In the genomic region with DNA sequence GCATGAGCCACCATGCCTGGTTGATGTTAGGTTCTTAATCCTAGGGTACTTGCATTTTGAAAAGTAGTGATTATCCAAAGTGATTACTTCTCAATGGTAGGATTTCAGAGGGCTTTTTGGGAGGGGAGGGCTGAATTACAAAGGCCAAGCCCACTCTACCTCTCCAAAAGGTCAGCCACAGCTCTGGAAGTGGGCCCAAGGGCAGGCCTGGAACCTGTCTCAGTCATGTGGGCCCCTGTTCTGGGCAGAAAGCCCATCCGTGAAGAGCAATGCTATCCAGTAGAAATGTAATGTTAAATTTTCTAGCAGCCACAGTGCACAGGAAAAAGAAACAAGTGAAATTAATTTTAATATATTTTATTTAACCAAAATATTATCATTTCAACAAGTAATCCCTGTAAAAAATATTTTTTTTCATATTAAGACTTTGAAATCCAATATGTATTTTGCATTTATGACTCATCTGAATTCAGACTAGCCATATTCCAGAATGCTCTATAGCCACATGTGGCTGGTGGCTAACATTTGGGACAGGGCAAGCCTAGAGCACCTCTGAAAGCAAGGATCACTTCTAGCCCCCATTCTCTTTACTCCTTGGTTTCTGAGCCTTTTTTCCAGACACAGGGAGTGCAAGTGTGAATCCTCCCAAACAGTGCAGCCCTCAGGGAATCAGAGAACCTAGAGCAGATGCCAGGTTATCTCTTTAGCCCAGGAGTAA, we compare ENCODE assay signal across 12 cellular contexts. TPM values are rescaled to one million over a fixed set of nuclear protein-coding genes. Genes with fewer than 3 reads are reported as not detected.
DNase-seq lines count a peak whose midpoint lies in the region; ATAC-seq and TF ChIP-seq lines count a peak whose summit lies in the region.
"Had no signal": no experiment of that assay in that cellular context is flagged by ENCODE, and none has a peak within 500 bp of the region (broad histone marks: within the 10 kb centered on the region; RNA-seq: fewer than 3 reads in every experiment).

No MANE protein-coding gene starts in this region.

- H3K36me3 ChIP-seq in thyroid gland, result peaks cover 15 to 20% of the 10 kb centered on the region in 2 donors

- no peak overlapping the region for H3K4me3 ChIP-seq in thyroid gland (replicated peaks in 1 of 3)
- H3K4me3 ChIP-seq: dorsolateral prefrontal cortex had no signal

- DNase-seq in activated CD8-positive, alpha-beta T cell treated with anti-CD3 and anti-CD28 coated beads, Interleukin-2, amount 10 ng/mL, durations not matched to agents 7 days and 5 days, result no peak
- DNase-seq in activated CD8-positive, alpha-beta T cell treated with anti-CD3 and anti-CD28 coated beads for 36 hours, result no peak
- DNase-seq in effector memory CD8-positive, alpha-beta T cell, result no peak
- DNase-seq in midbrain (lab: John Stamatoyannopoulos, UW) (peak; percentile 32), thyroid gland (peak; percentile 91 to 93), SIG-M5 (lab: John Stamatoyannopoulos, UW) (no peak), dermis blood vessel endothelial cell (no peak)

- no peak for TF ChIP-seq CTCF in activated CD8-positive, alpha-beta T cell treated with anti-CD3 and anti-CD28 coated beads for 36 hours (IDR thresholded peaks at IDR 0.05)
- no peak for TF ChIP-seq CTCF in thyroid gland (IDR thresholded peaks at IDR 0.05)

- H3K27ac Mint-ChIP-seq in activated CD8-positive, alpha-beta T cell treated with anti-CD3 and anti-CD28 coated beads, Interleukin-2, amount 10 ng/mL, durations not matched to agents 7 days and 5 days, result no peak overlapping the region
- no peak overlapping the region for H3K27ac Mint-ChIP-seq in activated CD8-positive, alpha-beta T cell treated with anti-CD3 and anti-CD28 coated beads for 36 hours
- no peak overlapping the region for H3K27ac Mint-ChIP-seq in effector memory CD8-positive, alpha-beta T cell
- H3K27ac Mint-ChIP-seq: activated CD4-positive, alpha-beta T cell treated with anti-CD3 and anti-CD28 coated beads, Interleukin-2, amount 10 ng/mL, durations not matched to agents 24 days and 14 days; stimulated activated naive B cell treated with anti-CD40 and anti-IgM and Interleukin-4, amounts not matched to agents 10 μg/mL and 1 μg/mL and 100 μg/mL, for 72 hours had no signal

- H3K9me3 ChIP-seq in thyroid gland, result no peaks in the 10 kb centered on the region

- H3K4me3 Mint-ChIP-seq in activated CD8-positive, alpha-beta T cell treated with anti-CD3 and anti-CD28 coated beads, Interleukin-2, amount 10 ng/mL, durations not matched to agents 7 days and 5 days, result no peak overlapping the region
- no peak overlapping the region for H3K4me3 Mint-ChIP-seq in activated CD8-positive, alpha-beta T cell treated with anti-CD3 and anti-CD28 coated beads for 36 hours
- H3K4me3 Mint-ChIP-seq in effector memory CD8-positive, alpha-beta T cell, result no peak overlapping the region
- H3K4me3 Mint-ChIP-seq: activated CD4-positive, alpha-beta T cell treated with anti-CD3 and anti-CD28 coated beads, Interleukin-2, amount 10 ng/mL, durations not matched to agents 24 days and 14 days; CD4-positive, alpha-beta memory T cell; stimulated activated naive B cell treated with anti-CD40 and anti-IgM and Interleukin-4, amounts not matched to agents 10 μg/mL and 1 μg/mL and 100 μg/mL, for 72 hours had no signal

- peaks cover 4 to 24% of the 10 kb centered on the region in 2 donors for H3K4me1 ChIP-seq in thyroid gland

- peaks cover 4% of the 10 kb centered on the region for H3K9me3 Mint-ChIP-seq in activated CD8-positive, alpha-beta T cell treated with anti-CD3 and anti-CD28 coated beads, Interleukin-2, amount 10 ng/mL, durations not matched to agents 7 days and 5 days (ENCODE audit: insufficient read depth)
- H3K9me3 Mint-ChIP-seq in activated CD8-positive, alpha-beta T cell treated with anti-CD3 and anti-CD28 coated beads for 36 hours, result no peaks in the 10 kb centered on the region
- H3K9me3 Mint-ChIP-seq in effector memory CD8-positive, alpha-beta T cell, result no peaks in the 10 kb centered on the region
- H3K9me3 Mint-ChIP-seq: stimulated activated naive B cell treated with anti-CD40 and anti-IgM and Interleukin-4, amounts not matched to agents 10 μg/mL and 1 μg/mL and 100 μg/mL, for 72 hours had no signal

- WGBS in thyroid gland, 2 donors, result 34 to 40% methylated on average over 1 of the region's 1 CpG

- CTCF ChIA-PET in activated CD8-positive, alpha-beta T cell treated with anti-CD3 and anti-CD28 coated beads, Interleukin-2, amount 10 ng/mL, durations not matched to agents 7 days and 5 days (lab: Charles Lee), result interaction anchor here (0.9 to 14.6 kb wide), 24 partner anchors 9 to 228 kb away, joined by 3 to 220 read pairs (median 5); a partner anchor contains a TSS
- CTCF ChIA-PET in activated CD8-positive, alpha-beta T cell treated with anti-CD3 and anti-CD28 coated beads for 36 hours (lab: Charles Lee), result interaction anchor here (0.9 to 5.4 kb wide), 21 partner anchors 9 to 398 kb away, joined by 3 to 69 read pairs (median 4); no protein-coding TSS in a partner anchor

- peaks cover 36% of the 10 kb centered on the region for H3K36me3 Mint-ChIP-seq in activated CD8-positive, alpha-beta T cell treated with anti-CD3 and anti-CD28 coated beads, Interleukin-2, amount 10 ng/mL, durations not matched to agents 7 days and 5 days (ENCODE audit: low read depth)
- H3K36me3 Mint-ChIP-seq in activated CD8-positive, alpha-beta T cell treated with anti-CD3 and anti-CD28 coated beads for 36 hours (ENCODE audit: low read depth), result peaks cover 32% of the 10 kb centered on the region
- peaks cover 40% of the 10 kb centered on the region for H3K36me3 Mint-ChIP-seq in effector memory CD8-positive, alpha-beta T cell (ENCODE audit: insufficient read depth)

- ATAC-seq in activated CD8-positive, alpha-beta T cell treated with anti-CD3 and anti-CD28 coated beads, Interleukin-2, amount 10 ng/mL, durations not matched to agents 7 days and 5 days, result peak; percentile 14
- ATAC-seq in activated CD8-positive, alpha-beta T cell treated with anti-CD3 and anti-CD28 coated beads for 36 hours, result no peak
- ATAC-seq in effector memory CD8-positive, alpha-beta T cell (replicated peaks), result peak; percentile 24
- no peak for ATAC-seq in GM21717 (IDR thresholded peaks at IDR 0.05; ENCODE audit: unreplicated experiment)

- peak overlapping the region; percentile 51 to 85 (median 59) for H3K27ac ChIP-seq in thyroid gland

- POLR2A ChIA-PET in activated CD8-positive, alpha-beta T cell treated with anti-CD3 and anti-CD28 coated beads, Interleukin-2, amount 10 ng/mL, durations not matched to agents 7 days and 5 days (lab: Charles Lee), result interaction anchor here (0.9 to 1.4 kb wide), 2 partner anchors 16 to 18 kb away, joined by 3 to 5 read pairs; a partner anchor contains a TSS
- POLR2A ChIA-PET in activated CD8-positive, alpha-beta T cell treated with anti-CD3 and anti-CD28 coated beads for 36 hours (lab: Charles Lee), result interaction anchor here (1.4 kb wide), 1 partner anchor 11 kb away, joined by 4 read pairs; no protein-coding TSS in a partner anchor

- no peaks in the 10 kb centered on the region for H3K27me3 Mint-ChIP-seq in activated CD8-positive, alpha-beta T cell treated with anti-CD3 and anti-CD28 coated beads, Interleukin-2, amount 10 ng/mL, durations not matched to agents 7 days and 5 days (ENCODE audit: low read depth)
- no peaks in the 10 kb centered on the region for H3K27me3 Mint-ChIP-seq in activated CD8-positive, alpha-beta T cell treated with anti-CD3 and anti-CD28 coated beads for 36 hours
- H3K27me3 Mint-ChIP-seq in effector memory CD8-positive, alpha-beta T cell, result no peaks in the 10 kb centered on the region
- H3K27me3 Mint-ChIP-seq: activated CD4-positive, alpha-beta T cell treated with anti-CD3 and anti-CD28 coated beads, Interleukin-2, amount 10 ng/mL, durations not matched to agents 24 days and 14 days; CD4-positive, alpha-beta memory T cell; stimulated activated naive B cell treated with anti-CD40 and anti-IgM and Interleukin-4, amounts not matched to agents 10 μg/mL and 1 μg/mL and 100 μg/mL, for 72 hours had no signal

- peaks cover 20% of the 10 kb centered on the region for H3K4me1 Mint-ChIP-seq in activated CD8-positive, alpha-beta T cell treated with anti-CD3 and anti-CD28 coated beads, Interleukin-2, amount 10 ng/mL, durations not matched to agents 7 days and 5 days (ENCODE audit: low read depth)
- peaks cover 22% of the 10 kb centered on the region for H3K4me1 Mint-ChIP-seq in activated CD8-positive, alpha-beta T cell treated with anti-CD3 and anti-CD28 coated beads for 36 hours (ENCODE audit: low read depth)
- H3K4me1 Mint-ChIP-seq in effector memory CD8-positive, alpha-beta T cell (ENCODE audit: low read depth in 2 of 2), result no peaks in the 10 kb centered on the region
- H3K4me1 Mint-ChIP-seq: stimulated activated naive B cell treated with anti-CD40 and anti-IgM and Interleukin-4, amounts not matched to agents 10 μg/mL and 1 μg/mL and 100 μg/mL, for 72 hours had no signal

- no peaks in the 10 kb centered on the region for H3K27me3 ChIP-seq in thyroid gland
- H3K27me3 ChIP-seq: dorsolateral prefrontal cortex had no signal

- intact Hi-C loops in activated CD8-positive, alpha-beta T cell treated with anti-CD3 and anti-CD28 coated beads for 36 hours (cut with micrococcal nuclease), result loop anchor here (5.0 kb wide), 1 partner anchor 84 kb away; no protein-coding TSS in a partner anchor
- intact Hi-C loops in thyroid gland (cut with DNase I), result loop anchor here (2.0 kb wide), 1 partner anchor 85 kb away; no protein-coding TSS in a partner anchor

- TF ChIP-seq POLR2A in thyroid gland (IDR thresholded peaks at IDR 0.05), result no peak

RNA-seq across cellular contexts. Expression of a gene that starts 16.8 kb away (rescaled TPM):
- 10 to 100 TPM; 31.7 to 32.3 TPM for total RNA-seq in activated CD8-positive, alpha-beta T cell treated with anti-CD3 and anti-CD28 coated beads, Interleukin-2, amount 10 ng/mL, durations not matched to agents 7 days and 5 days
- total RNA-seq in activated CD8-positive, alpha-beta T cell treated with anti-CD3 and anti-CD28 coated beads for 36 hours, result 10 to 100 TPM; 42.5 to 42.9 TPM
- total RNA-seq in thyroid gland (10 to 100 TPM; 14.4 to 17.7 (median 16.2) TPM), dermis blood vessel endothelial cell (18.3 and 25.5 TPM in 2 replicates)

RNA-seq across cellular contexts. Expression of a gene that starts 47.6 kb away (rescaled TPM):
- total RNA-seq in activated CD8-positive, alpha-beta T cell treated with anti-CD3 and anti-CD28 coated beads, Interleukin-2, amount 10 ng/mL, durations not matched to agents 7 days and 5 days, result 10 to 100 TPM; 19.5 to 20.5 TPM
- 10 to 100 TPM; 18.7 to 21.5 TPM for total RNA-seq in activated CD8-positive, alpha-beta T cell treated with anti-CD3 and anti-CD28 coated beads for 36 hours
- 100 to 1,000 TPM in 1 of 4 donors, 10 to 100 TPM in 3; 32.0 to 154 (median 71.4) TPM for total RNA-seq in thyroid gland
- 2.2 and 3.5 TPM in 2 replicates for total RNA-seq in dermis blood vessel endothelial cell

Comparison
In these comparisons a context has a peak if more than half of its experiments do, and no peak if none do; other contexts are left out.
1. ATAC-seq: peak in activated CD8-positive, alpha-beta T cell treated with anti-CD3 and anti-CD28 coated beads, Interleukin-2, amount 10 ng/mL, durations not matched to agents 7 days and 5 days (single experiment) and effector memory CD8-positive, alpha-beta T cell (single experiment); none in activated CD8-positive, alpha-beta T cell treated with anti-CD3 and anti-CD28 coated beads for 36 hours (single experiment) and GM21717 (single experiment).
2. DNase-seq: peak in midbrain (single experiment) and thyroid gland (2 of 2); none in activated CD8-positive, alpha-beta T cell treated with anti-CD3 and anti-CD28 coated beads, Interleukin-2, amount 10 ng/mL, durations not matched to agents 7 days and 5 days (single experiment), activated CD8-positive, alpha-beta T cell treated with anti-CD3 and anti-CD28 coated beads for 36 hours (single experiment), effector memory CD8-positive, alpha-beta T cell (0 of 3), SIG-M5 (single experiment) and dermis blood vessel endothelial cell (single experiment).